ENCODE assay signal across 37 cellular contexts in the genomic region with DNA sequence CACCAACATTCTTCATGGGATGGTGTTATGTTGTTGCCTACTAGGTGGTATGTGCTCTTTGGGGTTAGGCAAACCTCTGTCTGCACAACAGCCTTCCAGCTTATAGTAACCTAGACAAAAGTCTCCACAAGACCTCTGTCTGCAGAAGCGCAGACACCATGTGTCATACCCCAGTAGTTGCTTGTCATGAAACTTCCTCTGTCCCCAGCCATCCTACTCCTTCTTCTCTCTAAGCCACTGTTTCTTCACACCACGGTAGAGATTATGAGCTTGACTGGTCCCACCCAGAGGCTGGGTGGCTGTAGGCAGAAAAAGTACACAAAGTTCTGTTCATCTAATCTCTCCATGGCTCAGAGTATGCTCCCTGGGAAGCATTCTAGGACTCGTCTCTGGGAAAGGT.
"Had no signal": no experiment of that assay in that cellular context is flagged by ENCODE, and none has a peak within 500 bp of the region (broad histone marks: within the 10 kb centered on the region; RNA-seq: fewer than 3 reads in every experiment).

No MANE protein-coding gene starts in this region.

- H3K4me3 Mint-ChIP-seq: activated CD4-positive, alpha-beta memory T cell treated with anti-CD3 and anti-CD28 coated beads for 36 hours; activated CD4-positive, alpha-beta T cell treated with anti-CD3 and anti-CD28 coated beads for 36 hours; activated CD8-positive, alpha-beta T cell treated with anti-CD3 and anti-CD28 coated beads for 36 hours; activated naive CD4-positive, alpha-beta T cell treated with anti-CD3 and anti-CD28 coated beads for 36 hours; activated naive CD8-positive, alpha-beta T cell treated with anti-CD3 and anti-CD28 coated beads for 36 hours; activated T-cell treated with anti-CD3 and anti-CD28 coated beads, Interleukin-2, amount 50 U/mL, for 4 hours; activated T-cell treated with anti-CD3 and anti-CD28 coated beads, Interleukin-2, amount 50 U/mL, for 72 hours; activated T-helper 1 cell treated with anti-CD3 and anti-CD28 coated beads, Interleukin-12 subunit alpha, Interleukin-12 subunit beta, Interleukin-2, Interleukin-4 antibody, amounts not matched to agents 30 ng/mL and 10 ng/mL and 1 ng/mL, durations not matched to agents 14 hours and 24 hours and 36 hours; activated T-helper 17 cell treated with anti-CD3 and anti-CD28 coated beads, Interleukin-2, amount 50 U/mL, for 72 hours; T-helper 1 cell treated with Interleukin-12 subunit alpha and Interleukin-12 subunit beta and Interleukin-4 antibody, amounts not matched to agents 30 μg/mL and 1 μg/mL, for 36 hours; T-helper 2 cell treated with Interferon-gamma antibody and Interleukin-4, amounts not matched to agents 5 μg/mL and 100 μg/mL, for 36 hours; WTC11 had no signal

- H3K27ac Mint-ChIP-seq: activated CD4-positive, alpha-beta memory T cell treated with anti-CD3 and anti-CD28 coated beads for 36 hours; activated CD4-positive, alpha-beta T cell treated with anti-CD3 and anti-CD28 coated beads for 36 hours; activated CD8-positive, alpha-beta T cell treated with anti-CD3 and anti-CD28 coated beads for 36 hours; activated naive CD4-positive, alpha-beta T cell treated with anti-CD3 and anti-CD28 coated beads for 36 hours; activated naive CD4-positive, alpha-beta T cell treated with anti-CD3 and anti-CD28 coated beads, Interleukin-2, amount 50 U/mL, for 72 hours; activated naive CD8-positive, alpha-beta T cell treated with anti-CD3 and anti-CD28 coated beads for 36 hours; activated T-cell treated with anti-CD3 and anti-CD28 coated beads, Interleukin-2, amount 50 U/mL, for 72 hours; activated T-helper 1 cell treated with anti-CD3 and anti-CD28 coated beads, Interleukin-12 subunit alpha, Interleukin-12 subunit beta, Interleukin-2, Interleukin-4 antibody, amounts not matched to agents 30 ng/mL and 10 ng/mL and 1 ng/mL, durations not matched to agents 14 hours and 24 hours and 36 hours; T-helper 1 cell treated with Interleukin-12 subunit alpha and Interleukin-12 subunit beta and Interleukin-4 antibody, amounts not matched to agents 30 μg/mL and 1 μg/mL, for 36 hours; T-helper 2 cell treated with Interferon-gamma antibody and Interleukin-4, amounts not matched to agents 5 μg/mL and 100 μg/mL, for 36 hours; WTC11 had no signal

- H3K9me3 Mint-ChIP-seq: activated CD8-positive, alpha-beta T cell treated with anti-CD3 and anti-CD28 coated beads for 36 hours; activated naive CD8-positive, alpha-beta T cell treated with anti-CD3 and anti-CD28 coated beads for 36 hours; activated T-cell treated with anti-CD3 and anti-CD28 coated beads, Interleukin-2, amount 50 U/mL, for 4 hours had no signal

- H3K27me3 Mint-ChIP-seq: activated CD4-positive, alpha-beta memory T cell treated with anti-CD3 and anti-CD28 coated beads for 36 hours; activated CD4-positive, alpha-beta T cell treated with anti-CD3 and anti-CD28 coated beads for 36 hours; activated naive CD8-positive, alpha-beta T cell treated with anti-CD3 and anti-CD28 coated beads for 36 hours; activated T-helper 17 cell treated with anti-CD3 and anti-CD28 coated beads, Interleukin-2, amount 50 U/mL, for 72 hours had no signal

- ATAC-seq: activated CD4-positive, alpha-beta T cell treated with anti-CD3 and anti-CD28 coated beads for 36 hours; activated CD4-positive, CD25-positive, alpha-beta regulatory T cell treated with anti-CD3 and anti-CD28 coated beads, Interleukin-2, amount 50 U/mL, for 24 hours; activated CD8-positive, alpha-beta T cell treated with anti-CD3 and anti-CD28 coated beads for 36 hours; activated naive CD4-positive, alpha-beta T cell treated with anti-CD3 and anti-CD28 coated beads, Interleukin-2, amount 50 U/mL, for 72 hours; activated T-cell treated with anti-CD3 and anti-CD28 coated beads, Interleukin-2, amount 50 U/mL, for 4 hours; activated T-cell treated with anti-CD3 and anti-CD28 coated beads, Interleukin-2, amount 50 U/mL, for 72 hours; activated T-helper 17 cell treated with anti-CD3 and anti-CD28 coated beads, Interleukin-2, amount 50 U/mL, for 72 hours; body of pancreas; WTC11 had no signal

- H3K4me1 Mint-ChIP-seq: activated naive CD8-positive, alpha-beta T cell treated with anti-CD3 and anti-CD28 coated beads for 36 hours; WTC11 had no signal

- DNase-seq: activated CD4-positive, alpha-beta memory T cell treated with anti-CD3 and anti-CD28 coated beads for 36 hours; activated CD4-positive, alpha-beta T cell treated with anti-CD3 and anti-CD28 coated beads for 1 hour; activated CD4-positive, alpha-beta T cell treated with anti-CD3 and anti-CD28 coated beads for 36 hours; activated CD4-positive, alpha-beta T cell treated with anti-CD3 and anti-CD28 coated beads for 48 hours; activated CD4-positive, alpha-beta T cell treated with anti-CD3 and anti-CD28 coated beads, Interleukin-2, amount 50 U/mL, for 1 hour; activated CD4-positive, alpha-beta T cell treated with anti-CD3 and anti-CD28 coated beads, Interleukin-2, amount 50 U/mL, for 4 hours; activated CD4-positive, CD25-positive, alpha-beta regulatory T cell; activated CD8-positive, alpha-beta memory T cell treated with anti-CD3 and anti-CD28 coated beads, Interleukin-2, amount 50 U/mL, for 4 hours; activated CD8-positive, alpha-beta T cell treated with anti-CD3 and anti-CD28 coated beads for 36 hours; activated effector memory CD4-positive, alpha-beta T cell treated with anti-CD3 and anti-CD28 coated beads, Interleukin-2, amount 50 U/mL, for 16 hours; activated gamma-delta T cell treated with Interleukin-2 at 50 U/mL for 16 hours; activated naive CD4-positive, alpha-beta T cell; activated naive CD4-positive, alpha-beta T cell treated with anti-CD3 and anti-CD28 coated beads for 36 hours; activated naive CD4-positive, alpha-beta T cell treated with anti-CD3 and anti-CD28 coated beads, Interleukin-2, amount 50 U/mL, for 16 hours; activated naive CD8-positive, alpha-beta T cell treated with anti-CD3 and anti-CD28 coated beads for 36 hours; activated T-cell treated with anti-CD3 and anti-CD28 coated beads for 4 hours; activated T-cell treated with anti-CD3 and anti-CD28 coated beads, Interleukin-2, amount 50 U/mL, for 1 hour; activated T-cell treated with anti-CD3 and anti-CD28 coated beads, Interleukin-2, amount 50 U/mL, for 4 hours; activated T-cell treated with anti-CD3 and anti-CD28 coated beads, Interleukin-2, amount 50 U/mL, for 72 hours; adrenal gland; amniotic stem cell; aorta; body of pancreas; brain microvascular endothelial cell; central memory CD4-positive, alpha-beta T cell; T-helper 1 cell; T-helper 2 cell; T-helper 9 cell; WERI-Rb-1 had no signal

- FAIRE-seq: astrocyte had no signal

- H3K36me3 Mint-ChIP-seq: activated CD4-positive, alpha-beta memory T cell treated with anti-CD3 and anti-CD28 coated beads for 36 hours; activated naive CD8-positive, alpha-beta T cell treated with anti-CD3 and anti-CD28 coated beads for 36 hours had no signal
